Comparison of ENCODE assay signal across 16 cellular contexts in the genomic region with DNA sequence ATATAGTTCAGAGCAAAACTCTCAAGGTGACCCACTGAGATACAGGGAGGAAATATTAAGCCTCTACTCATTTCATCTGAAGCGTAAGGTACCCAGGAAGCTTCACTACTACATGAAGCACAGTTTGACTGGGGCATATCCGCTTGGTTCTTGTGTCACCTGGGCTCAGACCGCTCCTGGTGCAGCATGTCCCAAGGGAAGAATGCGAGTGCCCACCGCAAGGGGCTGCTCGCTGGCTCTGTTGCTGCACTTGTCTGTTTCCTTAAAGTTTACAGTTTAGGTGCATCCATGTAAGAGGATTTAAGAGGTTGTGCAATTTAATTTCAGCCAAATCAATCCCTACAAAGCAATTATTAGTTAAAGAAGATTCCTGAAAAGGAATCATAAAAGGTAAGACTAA.
DNase-seq lines count a peak whose midpoint lies in the region; ATAC-seq, FAIRE-seq and TF ChIP-seq lines count a peak whose summit lies in the region.
"Had no signal": no experiment of that assay in that cellular context is flagged by ENCODE, and none has a peak within 500 bp of the region (broad histone marks: within the 10 kb centered on the region; RNA-seq: fewer than 3 reads in every experiment).

No MANE protein-coding gene starts in this region.

- ATAC-seq in IMR-90 (ENCODE audit: low read depth): no peak
- ATAC-seq in SK-N-SH treated with all-trans-retinoic acid at 6 μM for 48 hours: peak; percentile 69
- no peak for ATAC-seq in GM18873 (IDR thresholded peaks at IDR 0.05; ENCODE audit: low FRiP score, unreplicated experiment)
- no peak for ATAC-seq in body of pancreas

- TF ChIP-seq RAD21 in IMR-90 (IDR thresholded peaks at IDR 0.05; ENCODE audit: low read length): no peak

- POLR2A ChIA-PET in IMR-90 (lab: Charles Lee; ENCODE audit: unreplicated experiment): no interaction called here

- no TSS peak for BruUV-seq in IMR-90 (replicated peaks; lab: Mats Ljungman, UMichigan)

- H3K36me3 ChIP-seq in IMR-90 (ENCODE audit: control insufficient read depth, insufficient read depth, low read length): no peaks in the 10 kb centered on the region
- H3K36me3 ChIP-seq in body of pancreas (replicated peaks in 1 of 2; ENCODE audit: insufficient read depth in 1 of 2, low read depth in 2 of 2): no peaks in the 10 kb centered on the region

- H3K56ac ChIP-seq in IMR-90 (ENCODE audit: extremely low read depth, insufficient read depth, low read length): no peak overlapping the region

- H2BK15ac ChIP-seq in IMR-90 (ENCODE audit: low read depth, low read length): peak overlapping the region; percentile 97; the same call in 2 of the 3 replicates

- no peak for FAIRE-seq in D721Med (lab: Jason Lieb, UNC)
- FAIRE-seq: A204.1 had no signal

- H3K9me1 ChIP-seq in IMR-90 (ENCODE audit: insufficient read depth, low read length): peaks cover 9% of the 10 kb centered on the region

- H3K9me3 ChIP-seq in IMR-90 (ENCODE audit: control insufficient read depth, insufficient read depth, low read length) (no peaks in the 10 kb centered on the region), body of pancreas (no peaks in the 10 kb centered on the region)

- dilution Hi-C loops in IMR-90 (cut with HindIII; ENCODE audit: low sequenced_read_pairs, unreplicated experiment): no loop called here

- no peak overlapping the region for H3K9ac ChIP-seq in IMR-90 (ENCODE audit: low read depth, low read length)
- H3K9ac ChIP-seq: GM23248 had no signal

- peak overlapping the region; percentile 95 for H2AK5ac ChIP-seq in IMR-90 (ENCODE audit: low read depth, low read length)

- H4K8ac ChIP-seq in IMR-90 (ENCODE audit: low read depth in 2 of 2, low read length in 2 of 2): peak overlapping the region; percentile 38 to 84; a peak in 2 of 4 replicates

- H3K27me3 ChIP-seq in IMR-90 (ENCODE audit: control insufficient read depth, insufficient read depth, low read length): no peaks in the 10 kb centered on the region
- no peaks in the 10 kb centered on the region for H3K27me3 ChIP-seq in body of pancreas

- peak overlapping the region; percentile 83 for H4K91ac ChIP-seq in IMR-90 (ENCODE audit: insufficient read depth, low read depth, low read length)

- H3K27ac ChIP-seq in IMR-90 (ENCODE audit: insufficient read depth, low read length) (no peak overlapping the region), body of pancreas (no peak overlapping the region)
- H3K27ac ChIP-seq: GM23248 had no signal

- no peaks in the 10 kb centered on the region for H4K20me1 ChIP-seq in IMR-90 (ENCODE audit: insufficient read depth, low read length)

- H3K18ac ChIP-seq in IMR-90 (ENCODE audit: low read depth, low read length): peak overlapping the region; percentile 61; the same call in 1 of the 2 replicates

- H3K4me2 ChIP-seq in IMR-90 (ENCODE audit: low read depth, low read length): no peak overlapping the region

- peak overlapping the region; percentile 70 for H2BK20ac ChIP-seq in IMR-90 (ENCODE audit: low read depth, low read length)

- H2BK120ac ChIP-seq in IMR-90 (ENCODE audit: low read depth, low read length): peak overlapping the region; percentile 48

- intact Hi-C loops in IMR-90 (cut with micrococcal nuclease): no loop called here
- intact Hi-C loops in body of pancreas (cut with DNase I): no loop called here

- no peak overlapping the region for H2AFZ ChIP-seq in IMR-90 (replicated peaks; ENCODE audit: low read length, poor library complexity)
- H2AFZ ChIP-seq: GM23248 had no signal

- H3K23ac ChIP-seq in IMR-90 (ENCODE audit: low read depth, low read length): no peak overlapping the region

- H3K4me1 ChIP-seq in IMR-90 (ENCODE audit: control insufficient read depth, insufficient read depth, low read length) (peaks cover 12% of the 10 kb centered on the region), body of pancreas (no peaks in the 10 kb centered on the region)

- H3K14ac ChIP-seq in IMR-90 (replicated peaks; ENCODE audit: low read depth, low read length): peak overlapping the region; percentile 27; the same call in 1 of the 2 replicates

- H3K4ac ChIP-seq in IMR-90 (ENCODE audit: low read depth, low read length): peak overlapping the region; percentile 72

- TF ChIP-seq POLR2A in IMR-90 (IDR thresholded peaks at IDR 0.05; ENCODE audit: low read depth, low read length) (no peak), body of pancreas (IDR thresholded peaks at IDR 0.05) (no peak)

- H3K4me3 ChIP-seq in IMR-90 (ENCODE audit: insufficient read depth, low read depth, low read length) (no peak overlapping the region), body of pancreas (no peak overlapping the region)
- H3K4me3 ChIP-seq: GM23248 had no signal

- DNase-seq in ELF-1 (ENCODE audit: low read depth, low spot score) (peak; percentile 2), IMR-90 (no peak), OCI-M1 (lab: John Stamatoyannopoulos, UW) (peak; percentile 43), anterior cingulate cortex (lab: John Stamatoyannopoulos, UW) (no peak), D721Med (ENCODE audit: insufficient read length, low spot score) (no peak), body of pancreas (no peak)
- DNase-seq: C1 segment of cervical spinal cord; Calu3; CD4-positive, alpha-beta T cell; DMS79; GF-D8; GM23248; H7 had no signal

- WGBS in IMR-90 (ENCODE audit: extremely low coverage in 2 of 2, insufficient read length in 1 of 2), 2 experiments: 100% methylated on average over 1 of the region's 6 CpGs; no CpG with 5 or more reads in 1 of the 2 experiments
- WGBS in body of pancreas, 2 donors: 77 to 80% methylated on average over 6 of the region's 6 CpGs

- CTCF ChIA-PET in IMR-90 (lab: Yijun Ruan, JAX): interaction anchor here (1.3 kb wide), 1 partner anchor 13 kb away, joined by 3 read pairs; no protein-coding TSS in a partner anchor

- peak overlapping the region; percentile 83 for H2AK9ac ChIP-seq in IMR-90 (replicated peaks; ENCODE audit: low read depth, low read length, poor library complexity)

- peak overlapping the region; percentile 70 for H2BK5ac ChIP-seq in IMR-90 (ENCODE audit: low read depth, low read length, poor library complexity, severe bottlenecking)

- in situ Hi-C loops in IMR-90 (cut with MboI; ENCODE audit: low sequenced_read_pairs): no loop called here

- H4K5ac ChIP-seq in IMR-90 (ENCODE audit: low read depth, low read length): peak overlapping the region; percentile 45; the same call in 1 of the 2 replicates

- TF ChIP-seq CTCF in IMR-90 (conservative IDR thresholded peaks at IDR 0.05; ENCODE audit: low read depth, low read length) (no peak), D721Med (IDR thresholded peaks at IDR 0.05; ENCODE audit: insufficient read depth, missing control alignments) (no peak), body of pancreas (IDR thresholded peaks at IDR 0.05) (no peak)

- peaks cover 25 to 39% of the 10 kb centered on the region in 2 experiments for H3K79me1 ChIP-seq in IMR-90 (ENCODE audit: low read depth in 1 of 2, low read length in 2 of 2)

TF ChIP-seq in IMR-90, 13 proteins besides CTCF, POLR2A, EP300 and RAD21 (continues in another document):
- TF ChIP-seq, protein P1, sequence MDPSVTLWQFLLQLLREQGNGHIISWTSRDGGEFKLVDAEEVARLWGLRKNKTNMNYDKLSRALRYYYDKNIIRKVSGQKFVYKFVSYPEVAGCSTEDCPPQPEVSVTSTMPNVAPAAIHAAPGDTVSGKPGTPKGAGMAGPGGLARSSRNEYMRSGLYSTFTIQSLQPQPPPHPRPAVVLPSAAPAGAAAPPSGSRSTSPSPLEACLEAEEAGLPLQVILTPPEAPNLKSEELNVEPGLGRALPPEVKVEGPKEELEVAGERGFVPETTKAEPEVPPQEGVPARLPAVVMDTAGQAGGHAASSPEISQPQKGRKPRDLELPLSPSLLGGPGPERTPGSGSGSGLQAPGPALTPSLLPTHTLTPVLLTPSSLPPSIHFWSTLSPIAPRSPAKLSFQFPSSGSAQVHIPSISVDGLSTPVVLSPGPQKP (IDR thresholded peaks at IDR 0.05; ENCODE audit: borderline replicate concordance, low read depth, low read length): no peak
- TF ChIP-seq, protein P2, sequence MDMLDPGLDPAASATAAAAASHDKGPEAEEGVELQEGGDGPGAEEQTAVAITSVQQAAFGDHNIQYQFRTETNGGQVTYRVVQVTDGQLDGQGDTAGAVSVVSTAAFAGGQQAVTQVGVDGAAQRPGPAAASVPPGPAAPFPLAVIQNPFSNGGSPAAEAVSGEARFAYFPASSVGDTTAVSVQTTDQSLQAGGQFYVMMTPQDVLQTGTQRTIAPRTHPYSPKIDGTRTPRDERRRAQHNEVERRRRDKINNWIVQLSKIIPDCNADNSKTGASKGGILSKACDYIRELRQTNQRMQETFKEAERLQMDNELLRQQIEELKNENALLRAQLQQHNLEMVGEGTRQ (IDR thresholded peaks at IDR 0.05; ENCODE audit: low read depth, low read length): no peak
- TF ChIP-seq MAFK (IDR thresholded peaks at IDR 0.05; ENCODE audit: low read depth, low read length): no peak
- no peak for TF ChIP-seq SMC3 (IDR thresholded peaks at IDR 0.05; ENCODE audit: low read depth, low read length)
- TF ChIP-seq BHLHE40 (IDR thresholded peaks at IDR 0.05; ENCODE audit: low read depth, low read length): no peak
- TF ChIP-seq RCOR1 (IDR thresholded peaks at IDR 0.05; ENCODE audit: insufficient replicate concordance, low read length): no peak

TF ChIP-seq in SK-N-SH treated with all-trans-retinoic acid at 6 μM for 48 hours, 23 proteins besides CTCF, POLR2A, EP300 and RAD21 (continues in another document):
- TF ChIP-seq ZNF8 (CRISPR knock-in tag; IDR thresholded peaks at IDR 0.05): no peak
- TF ChIP-seq BACH2 (CRISPR knock-in tag; IDR thresholded peaks at IDR 0.05; ENCODE audit: borderline replicate concordance): no peak
- TF ChIP-seq ZNF565 (CRISPR knock-in tag; conservative IDR thresholded peaks at IDR 0.05; ENCODE audit: low read depth): no peak
- TF ChIP-seq PPARA (CRISPR knock-in tag; IDR thresholded peaks at IDR 0.05; ENCODE audit: borderline replicate concordance): no peak
- no peak for TF ChIP-seq ESRRG (CRISPR knock-in tag; IDR thresholded peaks at IDR 0.05)
- no peak for TF ChIP-seq CSDC2 (CRISPR knock-in tag; IDR thresholded peaks at IDR 0.05)
- TF ChIP-seq, protein P3, sequence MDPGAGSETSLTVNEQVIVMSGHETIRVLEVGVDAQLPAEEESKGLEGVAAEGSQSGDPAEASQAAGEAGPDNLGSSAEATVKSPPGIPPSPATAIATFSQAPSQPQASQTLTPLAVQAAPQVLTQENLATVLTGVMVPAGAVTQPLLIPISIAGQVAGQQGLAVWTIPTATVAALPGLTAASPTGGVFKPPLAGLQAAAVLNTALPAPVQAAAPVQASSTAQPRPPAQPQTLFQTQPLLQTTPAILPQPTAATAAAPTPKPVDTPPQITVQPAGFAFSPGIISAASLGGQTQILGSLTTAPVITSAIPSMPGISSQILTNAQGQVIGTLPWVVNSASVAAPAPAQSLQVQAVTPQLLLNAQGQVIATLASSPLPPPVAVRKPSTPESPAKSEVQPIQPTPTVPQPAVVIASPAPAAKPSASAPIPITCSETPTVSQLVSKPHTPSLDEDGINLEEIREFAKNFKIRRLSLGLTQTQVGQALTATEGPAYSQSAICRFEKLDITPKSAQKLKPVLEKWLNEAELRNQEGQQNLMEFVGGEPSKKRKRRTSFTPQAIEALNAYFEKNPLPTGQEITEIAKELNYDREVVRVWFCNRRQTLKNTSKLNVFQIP (CRISPR knock-in tag; IDR thresholded peaks at IDR 0.05; ENCODE audit: borderline replicate concordance, low read depth): no peak
- no peak for TF ChIP-seq SNAI2 (CRISPR knock-in tag; IDR thresholded peaks at IDR 0.05)
- no peak for TF ChIP-seq ZC3H10 (CRISPR knock-in tag; IDR thresholded peaks at IDR 0.05)

Comparison
In these comparisons a context has a peak if more than half of its experiments do, and no peak if none do; other contexts are left out.
1. DNase-seq: peak in ELF-1 (single experiment) and OCI-M1 (single experiment); none in IMR-90 (single experiment), anterior cingulate cortex (0 of 58), D721Med (single experiment) and body of pancreas (0 of 4).